In the genomic region with DNA sequence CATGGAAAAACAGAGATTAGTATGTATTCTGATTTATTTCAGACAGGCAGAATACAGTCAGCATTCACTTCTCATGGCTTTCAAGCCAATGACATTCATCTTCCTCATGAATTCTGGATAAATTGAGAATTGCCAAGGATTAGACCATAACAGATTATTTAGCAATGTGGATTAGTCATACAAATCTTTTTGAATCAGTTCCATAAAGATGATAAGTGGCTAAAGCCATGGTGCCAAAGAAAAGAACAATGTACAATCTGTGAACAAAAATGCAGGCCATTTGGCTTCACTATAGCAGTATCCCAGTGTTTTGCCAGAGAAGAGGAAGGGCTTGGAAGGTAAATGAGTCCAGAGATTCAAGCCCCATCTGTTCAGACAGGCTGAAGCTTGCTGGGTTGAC, we compare ENCODE assay signal across 18 cellular contexts.
DNase-seq lines count a peak whose midpoint lies in the region; ATAC-seq and TF ChIP-seq lines count a peak whose summit lies in the region.
"Had no signal": no experiment of that assay in that cellular context is flagged by ENCODE, and none has a peak within 500 bp of the region (broad histone marks: within the 10 kb centered on the region; RNA-seq: fewer than 3 reads in every experiment).

No MANE protein-coding gene starts in this region.

- no peak overlapping the region for H2AFZ ChIP-seq in SK-N-SH (ENCODE audit: low read depth)

- no peak overlapping the region for H3K9ac ChIP-seq in SK-N-SH
- H3K9ac ChIP-seq: BLaER1 had no signal

- CTCF ChIA-PET in SK-N-SH (lab: Yijun Ruan, JAX): no interaction called here

- intact Hi-C loops in tibial artery (cut with DNase I; ENCODE audit: low total_unique reads): no loop called here

- H3K4me1 ChIP-seq in SK-N-SH (ENCODE audit: control insufficient read depth in 1 of 2, insufficient read depth in 2 of 2, low read depth in 1 of 2, low read length in 1 of 2): no peaks in the 10 kb centered on the region
- peaks cover 0 to 16% (median 6%) of the 10 kb centered on the region in 4 donors for H3K4me1 ChIP-seq in tibial artery
- no peaks in the 10 kb centered on the region for H3K4me1 ChIP-seq in suprapubic skin
- H3K4me1 ChIP-seq: BLaER1, thyroid gland had no signal

- H3K4me2 ChIP-seq in SK-N-SH: no peak overlapping the region
- H3K4me2 ChIP-seq: BLaER1 had no signal

- H3K9me3 ChIP-seq in SK-N-SH (no peaks in the 10 kb centered on the region), WERI-Rb-1 (ENCODE audit: severe bottlenecking) (no peaks in the 10 kb centered on the region), tibial artery (no peaks in the 10 kb centered on the region), suprapubic skin (no peaks in the 10 kb centered on the region)
- H3K9me3 ChIP-seq: BLaER1, thyroid gland had no signal

- H4K20me1 ChIP-seq in SK-N-SH (ENCODE audit: insufficient read depth): no peaks in the 10 kb centered on the region
- H4K20me1 ChIP-seq: BLaER1 had no signal

- ATAC-seq in SK-N-SH treated with all-trans-retinoic acid at 6 μM for 48 hours: no peak
- ATAC-seq: heart right ventricle; stimulated activated effector memory CD8-positive, alpha-beta T cell treated with anti-CD3 and anti-CD28 coated beads, Interleukin-12 subunit alpha, Interleukin-12 subunit beta, amount 100 ng/mL, for 72 hours had no signal

- DNase-seq in SK-N-SH (no peak), NCI-H446 treated with DMSO at 0.1 percent for 48 hours (lab: John Stamatoyannopoulos, UW) (peak; percentile 100), WERI-Rb-1 (peak; percentile 61), tibial artery (no peak), suprapubic skin (ENCODE audit: low spot score in 2 of 2) (no peak), COR-L47 (lab: John Stamatoyannopoulos, UW) (no peak)
- DNase-seq in NK-92 treated with Interleukin-12 subunit alpha and Interleukin-12 subunit beta, amount 100 ng/mL, for 24 hours (lab: John Stamatoyannopoulos, UW): no peak
- DNase-seq: activated CD4-positive, alpha-beta T cell treated with anti-CD3 and anti-CD28 coated beads, Interleukin-2, amount 10 ng/mL, durations not matched to agents 7 days and 5 days; activated naive CD8-positive, alpha-beta T cell treated with anti-CD3 and anti-CD28 coated beads, Interleukin-2, amount 10 ng/mL, durations not matched to agents 7 days and 5 days; cortex of kidney; GDM1; heart right ventricle; immature natural killer cell; T-helper 1 cell; thyroid gland had no signal

- TF ChIP-seq CTCF in SK-N-SH (IDR thresholded peaks at IDR 0.05) (no peak), WERI-Rb-1 (IDR thresholded peaks at IDR 0.05; ENCODE audit: low read depth, low read length) (no peak), tibial artery (IDR thresholded peaks at IDR 0.05) (no peak), suprapubic skin (IDR thresholded peaks at IDR 0.05) (no peak)

- H3K79me2 ChIP-seq in SK-N-SH (ENCODE audit: insufficient read depth): no peaks in the 10 kb centered on the region

- POLR2A ChIA-PET in SK-N-SH (lab: Yijun Ruan, JAX): no interaction called here

- no peak for TF ChIP-seq RAD21 in SK-N-SH (IDR thresholded peaks at IDR 0.05; ENCODE audit: low read length)

- no peaks in the 10 kb centered on the region for H3K9me2 ChIP-seq in SK-N-SH

- no peaks in the 10 kb centered on the region for H3K36me3 ChIP-seq in SK-N-SH (replicated peaks in 1 of 2; ENCODE audit: control insufficient read depth in 1 of 2, insufficient read depth in 2 of 2, low read length in 1 of 2)
- H3K36me3 ChIP-seq in WERI-Rb-1: no peaks in the 10 kb centered on the region
- H3K36me3 ChIP-seq in tibial artery: no peaks in the 10 kb centered on the region
- no peaks in the 10 kb centered on the region for H3K36me3 ChIP-seq in suprapubic skin
- H3K36me3 ChIP-seq: BLaER1, heart right ventricle, thyroid gland had no signal

- H3K27me3 ChIP-seq in SK-N-SH (ENCODE audit: insufficient read depth) (no peaks in the 10 kb centered on the region), WERI-Rb-1 (ENCODE audit: insufficient read depth, low read depth, severe bottlenecking) (no peaks in the 10 kb centered on the region), tibial artery (no peaks in the 10 kb centered on the region), suprapubic skin (no peaks in the 10 kb centered on the region)
- H3K27me3 ChIP-seq: BLaER1, heart right ventricle, thyroid gland had no signal

- TF ChIP-seq EP300 in SK-N-SH (IDR thresholded peaks at IDR 0.05; ENCODE audit: borderline replicate concordance in 1 of 2, low read depth in 1 of 2, low read length in 1 of 2) (no peak), suprapubic skin (IDR thresholded peaks at IDR 0.05) (no peak)

- H3F3A ChIP-seq in SK-N-SH (replicated peaks; ENCODE audit: insufficient read depth): no peaks in the 10 kb centered on the region

- no peak for TF ChIP-seq POLR2A in suprapubic skin (IDR thresholded peaks at IDR 0.05)

- H3K4me3 ChIP-seq in SK-N-SH (ENCODE audit: low read depth in 2 of 2, low read length in 1 of 2) (no peak overlapping the region), WERI-Rb-1 (ENCODE audit: low read depth, low read length) (no peak overlapping the region), tibial artery (no peak overlapping the region), suprapubic skin (no peak overlapping the region)
- H3K4me3 ChIP-seq: BLaER1, heart right ventricle, thyroid gland had no signal

- H3K27ac ChIP-seq in SK-N-SH (ENCODE audit: low read depth in 2 of 2, low read length in 1 of 2) (no peak overlapping the region), WERI-Rb-1 (peak overlapping the region; percentile 39), tibial artery (peak overlapping the region; percentile 26 to 50), suprapubic skin (no peak overlapping the region)
- H3K27ac ChIP-seq: BLaER1, heart right ventricle, thyroid gland had no signal

TF ChIP-seq in SK-N-SH treated with all-trans-retinoic acid at 6 μM for 48 hours, 23 proteins besides CTCF, POLR2A, EP300 and RAD21 (continues in another document):
- TF ChIP-seq, protein P1, sequence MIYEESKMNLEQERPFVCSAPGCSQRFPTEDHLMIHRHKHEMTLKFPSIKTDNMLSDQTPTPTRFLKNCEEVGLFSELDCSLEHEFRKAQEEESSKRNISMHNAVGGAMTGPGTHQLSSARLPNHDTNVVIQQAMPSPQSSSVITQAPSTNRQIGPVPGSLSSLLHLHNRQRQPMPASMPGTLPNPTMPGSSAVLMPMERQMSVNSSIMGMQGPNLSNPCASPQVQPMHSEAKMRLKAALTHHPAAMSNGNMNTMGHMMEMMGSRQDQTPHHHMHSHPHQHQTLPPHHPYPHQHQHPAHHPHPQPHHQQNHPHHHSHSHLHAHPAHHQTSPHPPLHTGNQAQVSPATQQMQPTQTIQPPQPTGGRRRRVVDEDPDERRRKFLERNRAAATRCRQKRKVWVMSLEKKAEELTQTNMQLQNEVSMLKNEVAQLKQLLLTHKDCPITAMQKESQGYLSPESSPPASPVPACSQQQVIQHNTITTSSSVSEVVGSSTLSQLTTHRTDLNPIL (CRISPR knock-in tag; IDR thresholded peaks at IDR 0.05; ENCODE audit: low read depth): peak; percentile 29; the same call in 1 of the 2 replicates
- TF ChIP-seq TOX (CRISPR knock-in tag; IDR thresholded peaks at IDR 0.05; ENCODE audit: borderline replicate concordance): no peak
- TF ChIP-seq, protein P2, sequence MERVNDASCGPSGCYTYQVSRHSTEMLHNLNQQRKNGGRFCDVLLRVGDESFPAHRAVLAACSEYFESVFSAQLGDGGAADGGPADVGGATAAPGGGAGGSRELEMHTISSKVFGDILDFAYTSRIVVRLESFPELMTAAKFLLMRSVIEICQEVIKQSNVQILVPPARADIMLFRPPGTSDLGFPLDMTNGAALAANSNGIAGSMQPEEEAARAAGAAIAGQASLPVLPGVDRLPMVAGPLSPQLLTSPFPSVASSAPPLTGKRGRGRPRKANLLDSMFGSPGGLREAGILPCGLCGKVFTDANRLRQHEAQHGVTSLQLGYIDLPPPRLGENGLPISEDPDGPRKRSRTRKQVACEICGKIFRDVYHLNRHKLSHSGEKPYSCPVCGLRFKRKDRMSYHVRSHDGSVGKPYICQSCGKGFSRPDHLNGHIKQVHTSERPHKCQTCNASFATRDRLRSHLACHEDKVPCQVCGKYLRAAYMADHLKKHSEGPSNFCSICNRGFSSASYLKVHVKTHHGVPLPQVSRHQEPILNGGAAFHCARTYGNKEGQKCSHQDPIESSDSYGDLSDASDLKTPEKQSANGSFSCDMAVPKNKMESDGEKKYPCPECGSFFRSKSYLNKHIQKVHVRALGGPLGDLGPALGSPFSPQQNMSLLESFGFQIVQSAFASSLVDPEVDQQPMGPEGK (CRISPR knock-in tag; IDR thresholded peaks at IDR 0.05; ENCODE audit: borderline replicate concordance): 0 out of 2 replicates have a peak, but pooled peaks have one; percentile 29

TF ChIP-seq in SK-N-SH, 30 proteins besides CTCF, POLR2A, EP300 and RAD21 (continues in another document):
- TF ChIP-seq, protein P3, sequence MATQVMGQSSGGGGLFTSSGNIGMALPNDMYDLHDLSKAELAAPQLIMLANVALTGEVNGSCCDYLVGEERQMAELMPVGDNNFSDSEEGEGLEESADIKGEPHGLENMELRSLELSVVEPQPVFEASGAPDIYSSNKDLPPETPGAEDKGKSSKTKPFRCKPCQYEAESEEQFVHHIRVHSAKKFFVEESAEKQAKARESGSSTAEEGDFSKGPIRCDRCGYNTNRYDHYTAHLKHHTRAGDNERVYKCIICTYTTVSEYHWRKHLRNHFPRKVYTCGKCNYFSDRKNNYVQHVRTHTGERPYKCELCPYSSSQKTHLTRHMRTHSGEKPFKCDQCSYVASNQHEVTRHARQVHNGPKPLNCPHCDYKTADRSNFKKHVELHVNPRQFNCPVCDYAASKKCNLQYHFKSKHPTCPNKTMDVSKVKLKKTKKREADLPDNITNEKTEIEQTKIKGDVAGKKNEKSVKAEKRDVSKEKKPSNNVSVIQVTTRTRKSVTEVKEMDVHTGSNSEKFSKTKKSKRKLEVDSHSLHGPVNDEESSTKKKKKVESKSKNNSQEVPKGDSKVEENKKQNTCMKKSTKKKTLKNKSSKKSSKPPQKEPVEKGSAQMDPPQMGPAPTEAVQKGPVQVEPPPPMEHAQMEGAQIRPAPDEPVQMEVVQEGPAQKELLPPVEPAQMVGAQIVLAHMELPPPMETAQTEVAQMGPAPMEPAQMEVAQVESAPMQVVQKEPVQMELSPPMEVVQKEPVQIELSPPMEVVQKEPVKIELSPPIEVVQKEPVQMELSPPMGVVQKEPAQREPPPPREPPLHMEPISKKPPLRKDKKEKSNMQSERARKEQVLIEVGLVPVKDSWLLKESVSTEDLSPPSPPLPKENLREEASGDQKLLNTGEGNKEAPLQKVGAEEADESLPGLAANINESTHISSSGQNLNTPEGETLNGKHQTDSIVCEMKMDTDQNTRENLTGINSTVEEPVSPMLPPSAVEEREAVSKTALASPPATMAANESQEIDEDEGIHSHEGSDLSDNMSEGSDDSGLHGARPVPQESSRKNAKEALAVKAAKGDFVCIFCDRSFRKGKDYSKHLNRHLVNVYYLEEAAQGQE (IDR thresholded peaks at IDR 0.05; ENCODE audit: low read depth, low read length): no peak

Comparison
In these comparisons a context has a peak if more than half of its experiments do, and no peak if none do; other contexts are left out.
1. DNase-seq: peak in NCI-H446 treated with DMSO at 0.1 percent for 48 hours (single experiment) and WERI-Rb-1 (single experiment); none in SK-N-SH (single experiment), tibial artery (0 of 2), suprapubic skin (0 of 2), NK-92 treated with Interleukin-12 subunit alpha and Interleukin-12 subunit beta, amount 100 ng/mL, for 24 hours (single experiment) and COR-L47 (single experiment).
2. H3K27ac ChIP-seq: peak in WERI-Rb-1 (single experiment) and tibial artery (2 of 2); none in SK-N-SH (0 of 2) and suprapubic skin (single experiment).